Comparison of ENCODE assay signal across 8 cellular contexts in genomic region chr5:82517544-82517943, GRCh38.
"Had no signal": no experiment of that assay in that cellular context is flagged by ENCODE, and none has a peak within 500 bp of the region (broad histone marks: within the 10 kb centered on the region; RNA-seq: fewer than 3 reads in every experiment).

No MANE protein-coding gene starts in this region.

- H3K27ac ChIP-seq: HL-60 had no signal

- FAIRE-seq: H54, K562 had no signal

- DNase-seq: H9, HCEC 1CT, IMR-90, KG1 had no signal

- H3K4me2 ChIP-seq: GM23338 had no signal

- ATAC-seq: GM23338, K562 had no signal

- H2AFZ ChIP-seq: GM23338 had no signal

- H3K4me3 ChIP-seq: GM23338, K562 had no signal
